1 cellular context compared by ENCODE assay signal in genomic region chr7:136030867-136031318, GRCh38.
TF ChIP-seq lines count a peak whose summit lies in the region.

No MANE protein-coding gene starts in this region.

TF ChIP-seq in GM12878, 131 proteins besides CTCF, POLR2A, EP300 and RAD21 (continued from another document and continues in another):
- TF ChIP-seq, protein P1, sequence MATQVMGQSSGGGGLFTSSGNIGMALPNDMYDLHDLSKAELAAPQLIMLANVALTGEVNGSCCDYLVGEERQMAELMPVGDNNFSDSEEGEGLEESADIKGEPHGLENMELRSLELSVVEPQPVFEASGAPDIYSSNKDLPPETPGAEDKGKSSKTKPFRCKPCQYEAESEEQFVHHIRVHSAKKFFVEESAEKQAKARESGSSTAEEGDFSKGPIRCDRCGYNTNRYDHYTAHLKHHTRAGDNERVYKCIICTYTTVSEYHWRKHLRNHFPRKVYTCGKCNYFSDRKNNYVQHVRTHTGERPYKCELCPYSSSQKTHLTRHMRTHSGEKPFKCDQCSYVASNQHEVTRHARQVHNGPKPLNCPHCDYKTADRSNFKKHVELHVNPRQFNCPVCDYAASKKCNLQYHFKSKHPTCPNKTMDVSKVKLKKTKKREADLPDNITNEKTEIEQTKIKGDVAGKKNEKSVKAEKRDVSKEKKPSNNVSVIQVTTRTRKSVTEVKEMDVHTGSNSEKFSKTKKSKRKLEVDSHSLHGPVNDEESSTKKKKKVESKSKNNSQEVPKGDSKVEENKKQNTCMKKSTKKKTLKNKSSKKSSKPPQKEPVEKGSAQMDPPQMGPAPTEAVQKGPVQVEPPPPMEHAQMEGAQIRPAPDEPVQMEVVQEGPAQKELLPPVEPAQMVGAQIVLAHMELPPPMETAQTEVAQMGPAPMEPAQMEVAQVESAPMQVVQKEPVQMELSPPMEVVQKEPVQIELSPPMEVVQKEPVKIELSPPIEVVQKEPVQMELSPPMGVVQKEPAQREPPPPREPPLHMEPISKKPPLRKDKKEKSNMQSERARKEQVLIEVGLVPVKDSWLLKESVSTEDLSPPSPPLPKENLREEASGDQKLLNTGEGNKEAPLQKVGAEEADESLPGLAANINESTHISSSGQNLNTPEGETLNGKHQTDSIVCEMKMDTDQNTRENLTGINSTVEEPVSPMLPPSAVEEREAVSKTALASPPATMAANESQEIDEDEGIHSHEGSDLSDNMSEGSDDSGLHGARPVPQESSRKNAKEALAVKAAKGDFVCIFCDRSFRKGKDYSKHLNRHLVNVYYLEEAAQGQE (IDR thresholded peaks at IDR 0.05; ENCODE audit: low read depth, low read length) = no peak
- TF ChIP-seq EZH2 (IDR thresholded peaks at IDR 0.05; ENCODE audit: borderline replicate concordance, control insufficient read depth, low read depth, low read length) (no peak), YY1 (IDR thresholded peaks at IDR 0.05; ENCODE audit: low read depth, low read length) (no peak), USF1 (IDR thresholded peaks at IDR 0.05; ENCODE audit: borderline replicate concordance, extremely low read length, insufficient read depth, low read depth, low read length) (no peak), TBL1XR1 (IDR thresholded peaks at IDR 0.05; ENCODE audit: low read depth, low read length) (0 out of 2 replicates have a peak, but pooled peaks have one; percentile 39), MAX (IDR thresholded peaks at IDR 0.05; ENCODE audit: low read depth, low read length) (no peak), CBX5 (IDR thresholded peaks at IDR 0.05; ENCODE audit: low read depth) (no peak), STAT1 (conservative IDR thresholded peaks at IDR 0.05) (no peak), IKZF1 (conservative IDR thresholded peaks at IDR 0.05) (peak; percentile 33; the same call in 1 of the 2 replicates), IRF5 (IDR thresholded peaks at IDR 0.05; ENCODE audit: borderline replicate concordance) (no peak), POLR2AphosphoS2 (IDR thresholded peaks at IDR 0.05; ENCODE audit: low read depth, low read length) (no peak), PAX8 (IDR thresholded peaks at IDR 0.05) (no peak), SUZ12 (IDR thresholded peaks at IDR 0.05; ENCODE audit: unreplicated experiment) (no peak), IRF4 (IDR thresholded peaks at IDR 0.05; ENCODE audit: low read depth, low read length) (peak; percentile 58; the same call in 1 of the 2 replicates), STAT3 (IDR thresholded peaks at IDR 0.05; ENCODE audit: low read depth, low read length) (no peak), ETV6 (conservative IDR thresholded peaks at IDR 0.05 in 1 of 2, IDR thresholded peaks at IDR 0.05 in 1 of 2; ENCODE audit: borderline replicate concordance in 1 of 2, low read depth in 1 of 2) (peak in 1 of 2 experiments; percentile 38; a peak in 1 of 4 replicates), SP1 (IDR thresholded peaks at IDR 0.05; ENCODE audit: low read depth, low read length) (no peak), MYC (IDR thresholded peaks at IDR 0.05; ENCODE audit: insufficient read depth, insufficient read length, insufficient replicate concordance, low read length, severe bottlenecking) (no peak), CEBPB (IDR thresholded peaks at IDR 0.05; ENCODE audit: borderline replicate concordance in 1 of 2, low read depth in 2 of 2, low read length in 2 of 2) (peak in 1 of 2 experiments; percentile 82; a peak in 1 of 4 replicates), ATF7 (IDR thresholded peaks at IDR 0.05; ENCODE audit: low read depth) (peak; percentile 81), KAT2A (conservative IDR thresholded peaks at IDR 0.05; ENCODE audit: control insufficient read depth, low read depth, low read length) (no peak), ZNF622 (IDR thresholded peaks at IDR 0.05) (no peak), ZBTB11 (CRISPR knock-in tag; IDR thresholded peaks at IDR 0.05) (no peak), PAX5 (IDR thresholded peaks at IDR 0.05; ENCODE audit: borderline replicate concordance, low read depth, low read length) (no peak), HDAC6 (IDR thresholded peaks at IDR 0.05; ENCODE audit: unreplicated experiment) (no peak), RELA (IDR thresholded peaks at IDR 0.05; ENCODE audit: borderline replicate concordance, partially characterized antibody) (no peak), FOXM1 (IDR thresholded peaks at IDR 0.05; ENCODE audit: low read depth, low read length) (peak; percentile 92; the same call in 1 of the 2 replicates), KDM1A (IDR thresholded peaks at IDR 0.05; ENCODE audit: borderline replicate concordance) (no peak), E2F4 (IDR thresholded peaks at IDR 0.05; ENCODE audit: low read depth, low read length) (no peak), HDAC2 (IDR thresholded peaks at IDR 0.05) (no peak), TAF1 (IDR thresholded peaks at IDR 0.05; ENCODE audit: borderline replicate concordance, low read depth, low read length) (no peak)
- TF ChIP-seq, protein P2, sequence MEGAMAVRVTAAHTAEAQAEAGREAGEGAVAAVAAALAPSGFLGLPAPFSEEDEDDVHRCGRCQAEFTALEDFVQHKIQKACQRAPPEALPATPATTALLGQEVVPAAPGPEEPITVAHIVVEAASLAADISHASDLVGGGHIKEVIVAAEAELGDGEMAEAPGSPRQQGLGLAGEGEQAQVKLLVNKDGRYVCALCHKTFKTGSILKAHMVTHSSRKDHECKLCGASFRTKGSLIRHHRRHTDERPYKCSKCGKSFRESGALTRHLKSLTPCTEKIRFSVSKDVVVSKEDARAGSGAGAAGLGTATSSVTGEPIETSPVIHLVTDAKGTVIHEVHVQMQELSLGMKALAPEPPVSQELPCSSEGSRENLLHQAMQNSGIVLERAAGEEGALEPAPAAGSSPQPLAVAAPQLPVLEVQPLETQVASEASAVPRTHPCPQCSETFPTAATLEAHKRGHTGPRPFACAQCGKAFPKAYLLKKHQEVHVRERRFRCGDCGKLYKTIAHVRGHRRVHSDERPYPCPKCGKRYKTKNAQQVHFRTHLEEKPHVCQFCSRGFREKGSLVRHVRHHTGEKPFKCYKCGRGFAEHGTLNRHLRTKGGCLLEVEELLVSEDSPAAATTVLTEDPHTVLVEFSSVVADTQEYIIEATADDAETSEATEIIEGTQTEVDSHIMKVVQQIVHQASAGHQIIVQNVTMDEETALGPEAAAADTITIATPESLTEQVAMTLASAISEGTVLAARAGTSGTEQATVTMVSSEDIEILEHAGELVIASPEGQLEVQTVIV (IDR thresholded peaks at IDR 0.05; ENCODE audit: borderline replicate concordance, partially characterized antibody) = no peak
- TF ChIP-seq, protein P3, sequence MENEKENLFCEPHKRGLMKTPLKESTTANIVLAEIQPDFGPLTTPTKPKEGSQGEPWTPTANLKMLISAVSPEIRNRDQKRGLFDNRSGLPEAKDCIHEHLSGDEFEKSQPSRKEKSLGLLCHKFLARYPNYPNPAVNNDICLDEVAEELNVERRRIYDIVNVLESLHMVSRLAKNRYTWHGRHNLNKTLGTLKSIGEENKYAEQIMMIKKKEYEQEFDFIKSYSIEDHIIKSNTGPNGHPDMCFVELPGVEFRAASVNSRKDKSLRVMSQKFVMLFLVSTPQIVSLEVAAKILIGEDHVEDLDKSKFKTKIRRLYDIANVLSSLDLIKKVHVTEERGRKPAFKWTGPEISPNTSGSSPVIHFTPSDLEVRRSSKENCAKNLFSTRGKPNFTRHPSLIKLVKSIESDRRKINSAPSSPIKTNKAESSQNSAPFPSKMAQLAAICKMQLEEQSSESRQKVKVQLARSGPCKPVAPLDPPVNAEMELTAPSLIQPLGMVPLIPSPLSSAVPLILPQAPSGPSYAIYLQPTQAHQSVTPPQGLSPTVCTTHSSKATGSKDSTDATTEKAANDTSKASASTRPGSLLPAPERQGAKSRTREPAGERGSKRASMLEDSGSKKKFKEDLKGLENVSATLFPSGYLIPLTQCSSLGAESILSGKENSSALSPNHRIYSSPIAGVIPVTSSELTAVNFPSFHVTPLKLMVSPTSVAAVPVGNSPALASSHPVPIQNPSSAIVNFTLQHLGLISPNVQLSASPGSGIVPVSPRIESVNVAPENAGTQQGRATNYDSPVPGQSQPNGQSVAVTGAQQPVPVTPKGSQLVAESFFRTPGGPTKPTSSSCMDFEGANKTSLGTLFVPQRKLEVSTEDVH (IDR thresholded peaks at IDR 0.05; ENCODE audit: low read depth, partially characterized antibody) = no peak
- TF ChIP-seq, protein P4, sequence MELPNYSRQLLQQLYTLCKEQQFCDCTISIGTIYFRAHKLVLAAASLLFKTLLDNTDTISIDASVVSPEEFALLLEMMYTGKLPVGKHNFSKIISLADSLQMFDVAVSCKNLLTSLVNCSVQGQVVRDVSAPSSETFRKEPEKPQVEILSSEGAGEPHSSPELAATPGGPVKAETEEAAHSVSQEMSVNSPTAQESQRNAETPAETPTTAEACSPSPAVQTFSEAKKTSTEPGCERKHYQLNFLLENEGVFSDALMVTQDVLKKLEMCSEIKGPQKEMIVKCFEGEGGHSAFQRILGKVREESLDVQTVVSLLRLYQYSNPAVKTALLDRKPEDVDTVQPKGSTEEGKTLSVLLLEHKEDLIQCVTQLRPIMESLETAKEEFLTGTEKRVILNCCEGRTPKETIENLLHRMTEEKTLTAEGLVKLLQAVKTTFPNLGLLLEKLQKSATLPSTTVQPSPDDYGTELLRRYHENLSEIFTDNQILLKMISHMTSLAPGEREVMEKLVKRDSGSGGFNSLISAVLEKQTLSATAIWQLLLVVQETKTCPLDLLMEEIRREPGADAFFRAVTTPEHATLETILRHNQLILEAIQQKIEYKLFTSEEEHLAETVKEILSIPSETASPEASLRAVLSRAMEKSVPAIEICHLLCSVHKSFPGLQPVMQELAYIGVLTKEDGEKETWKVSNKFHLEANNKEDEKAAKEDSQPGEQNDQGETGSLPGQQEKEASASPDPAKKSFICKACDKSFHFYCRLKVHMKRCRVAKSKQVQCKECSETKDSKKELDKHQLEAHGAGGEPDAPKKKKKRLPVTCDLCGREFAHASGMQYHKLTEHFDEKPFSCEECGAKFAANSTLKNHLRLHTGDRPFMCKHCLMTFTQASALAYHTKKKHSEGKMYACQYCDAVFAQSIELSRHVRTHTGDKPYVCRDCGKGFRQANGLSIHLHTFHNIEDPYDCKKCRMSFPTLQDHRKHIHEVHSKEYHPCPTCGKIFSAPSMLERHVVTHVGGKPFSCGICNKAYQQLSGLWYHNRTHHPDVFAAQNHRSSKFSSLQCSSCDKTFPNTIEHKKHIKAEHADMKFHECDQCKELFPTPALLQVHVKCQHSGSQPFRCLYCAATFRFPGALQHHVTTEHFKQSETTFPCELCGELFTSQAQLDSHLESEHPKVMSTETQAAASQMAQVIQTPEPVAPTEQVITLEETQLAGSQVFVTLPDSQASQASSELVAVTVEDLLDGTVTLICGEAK (IDR thresholded peaks at IDR 0.05; ENCODE audit: borderline replicate concordance) = no peak
